Comparison of ENCODE assay signal across 1 cellular context in the genomic region with DNA sequence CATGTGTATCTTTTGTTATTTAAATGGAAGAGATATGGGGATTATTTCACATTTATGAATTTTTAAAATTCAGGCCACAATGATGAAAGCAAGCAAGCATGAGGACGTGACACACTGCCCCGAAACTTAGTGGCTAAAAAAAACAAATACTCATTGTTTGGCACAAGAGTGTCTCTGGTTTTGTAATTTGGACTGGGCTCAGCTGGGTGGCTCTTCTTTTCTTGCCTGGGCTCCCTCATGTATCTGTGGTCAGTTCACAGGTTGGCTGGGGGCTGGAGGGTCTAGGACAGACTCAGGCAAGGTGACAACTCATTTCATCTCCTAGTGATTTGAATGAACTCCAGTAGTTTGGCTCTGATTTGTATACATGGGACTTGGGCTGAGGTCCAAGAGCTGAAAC.
TF ChIP-seq lines count a peak whose summit lies in the region.

No MANE protein-coding gene starts in this region.

TF ChIP-seq in GM23338, 12 proteins besides CTCF, POLR2A, EP300 and RAD21 (continued from another document):
- TF ChIP-seq, protein P1, sequence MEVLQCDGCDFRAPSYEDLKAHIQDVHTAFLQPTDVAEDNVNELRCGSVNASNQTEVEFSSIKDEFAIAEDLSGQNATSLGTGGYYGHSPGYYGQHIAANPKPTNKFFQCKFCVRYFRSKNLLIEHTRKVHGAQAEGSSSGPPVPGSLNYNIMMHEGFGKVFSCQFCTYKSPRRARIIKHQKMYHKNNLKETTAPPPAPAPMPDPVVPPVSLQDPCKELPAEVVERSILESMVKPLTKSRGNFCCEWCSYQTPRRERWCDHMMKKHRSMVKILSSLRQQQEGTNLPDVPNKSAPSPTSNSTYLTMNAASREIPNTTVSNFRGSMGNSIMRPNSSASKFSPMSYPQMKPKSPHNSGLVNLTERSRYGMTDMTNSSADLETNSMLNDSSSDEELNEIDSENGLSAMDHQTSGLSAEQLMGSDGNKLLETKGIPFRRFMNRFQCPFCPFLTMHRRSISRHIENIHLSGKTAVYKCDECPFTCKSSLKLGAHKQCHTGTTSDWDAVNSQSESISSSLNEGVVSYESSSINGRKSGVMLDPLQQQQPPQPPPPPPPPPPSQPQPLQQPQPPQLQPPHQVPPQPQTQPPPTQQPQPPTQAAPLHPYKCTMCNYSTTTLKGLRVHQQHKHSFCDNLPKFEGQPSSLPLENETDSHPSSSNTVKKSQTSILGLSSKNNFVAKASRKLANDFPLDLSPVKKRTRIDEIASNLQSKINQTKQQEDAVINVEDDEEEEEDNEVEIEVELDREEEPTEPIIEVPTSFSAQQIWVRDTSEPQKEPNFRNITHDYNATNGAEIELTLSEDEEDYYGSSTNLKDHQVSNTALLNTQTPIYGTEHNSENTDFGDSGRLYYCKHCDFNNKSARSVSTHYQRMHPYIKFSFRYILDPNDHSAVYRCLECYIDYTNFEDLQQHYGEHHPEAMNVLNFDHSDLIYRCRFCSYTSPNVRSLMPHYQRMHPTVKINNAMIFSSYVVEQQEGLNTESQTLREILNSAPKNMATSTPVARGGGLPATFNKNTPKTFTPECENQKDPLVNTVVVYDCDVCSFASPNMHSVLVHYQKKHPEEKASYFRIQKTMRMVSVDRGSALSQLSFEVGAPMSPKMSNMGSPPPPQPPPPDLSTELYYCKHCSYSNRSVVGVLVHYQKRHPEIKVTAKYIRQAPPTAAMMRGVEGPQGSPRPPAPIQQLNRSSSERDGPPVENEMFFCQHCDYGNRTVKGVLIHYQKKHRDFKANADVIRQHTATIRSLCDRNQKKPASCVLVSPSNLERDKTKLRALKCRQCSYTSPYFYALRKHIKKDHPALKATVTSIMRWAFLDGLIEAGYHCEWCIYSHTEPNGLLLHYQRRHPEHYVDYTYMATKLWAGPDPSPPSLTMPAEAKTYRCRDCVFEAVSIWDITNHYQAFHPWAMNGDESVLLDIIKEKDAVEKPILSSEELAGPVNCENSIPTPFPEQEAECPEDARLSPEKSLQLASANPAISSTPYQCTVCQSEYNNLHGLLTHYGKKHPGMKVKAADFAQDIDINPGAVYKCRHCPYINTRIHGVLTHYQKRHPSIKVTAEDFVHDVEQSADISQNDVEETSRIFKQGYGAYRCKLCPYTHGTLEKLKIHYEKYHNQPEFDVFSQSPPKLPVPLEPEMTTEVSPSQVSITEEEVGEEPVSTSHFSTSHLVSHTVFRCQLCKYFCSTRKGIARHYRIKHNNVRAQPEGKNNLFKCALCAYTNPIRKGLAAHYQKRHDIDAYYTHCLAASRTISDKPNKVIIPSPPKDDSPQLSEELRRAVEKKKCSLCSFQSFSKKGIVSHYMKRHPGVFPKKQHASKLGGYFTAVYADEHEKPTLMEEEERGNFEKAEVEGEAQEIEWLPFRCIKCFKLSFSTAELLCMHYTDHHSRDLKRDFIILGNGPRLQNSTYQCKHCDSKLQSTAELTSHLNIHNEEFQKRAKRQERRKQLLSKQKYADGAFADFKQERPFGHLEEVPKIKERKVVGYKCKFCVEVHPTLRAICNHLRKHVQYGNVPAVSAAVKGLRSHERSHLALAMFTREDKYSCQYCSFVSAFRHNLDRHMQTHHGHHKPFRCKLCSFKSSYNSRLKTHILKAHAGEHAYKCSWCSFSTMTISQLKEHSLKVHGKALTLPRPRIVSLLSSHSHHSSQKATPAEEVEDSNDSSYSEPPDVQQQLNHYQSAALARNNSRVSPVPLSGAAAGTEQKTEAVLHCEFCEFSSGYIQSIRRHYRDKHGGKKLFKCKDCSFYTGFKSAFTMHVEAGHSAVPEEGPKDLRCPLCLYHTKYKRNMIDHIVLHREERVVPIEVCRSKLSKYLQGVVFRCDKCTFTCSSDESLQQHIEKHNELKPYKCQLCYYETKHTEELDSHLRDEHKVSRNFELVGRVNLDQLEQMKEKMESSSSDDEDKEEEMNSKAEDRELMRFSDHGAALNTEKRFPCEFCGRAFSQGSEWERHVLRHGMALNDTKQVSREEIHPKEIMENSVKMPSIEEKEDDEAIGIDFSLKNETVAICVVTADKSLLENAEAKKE (CRISPR knock-in tag; IDR thresholded peaks at IDR 0.05): no peak
